Comparison of ENCODE assay signal across 16 cellular contexts in the genomic region with DNA sequence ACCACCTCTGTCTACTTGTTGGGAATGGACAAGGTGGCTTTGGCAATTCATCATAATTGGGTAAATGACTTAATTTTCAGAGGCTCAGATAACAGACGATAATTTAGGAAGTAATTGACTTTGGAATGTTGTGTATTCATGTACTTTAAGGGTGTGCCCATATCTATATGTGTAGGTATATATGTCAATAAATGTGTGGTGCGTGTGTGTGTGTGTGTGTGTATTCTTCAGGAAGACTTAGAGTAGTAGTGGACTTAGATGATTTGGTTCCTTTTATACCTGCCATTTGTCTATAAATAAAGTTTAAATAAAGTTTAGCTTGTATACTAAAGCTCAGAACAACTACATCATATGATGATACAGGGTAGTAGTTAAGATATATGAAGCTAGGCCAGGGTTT. TPM values are rescaled to one million over a fixed set of nuclear protein-coding genes. Genes with fewer than 3 reads are reported as not detected.
DNase-seq lines count a peak whose midpoint lies in the region; ATAC-seq and TF ChIP-seq lines count a peak whose summit lies in the region.
"Had no signal": no experiment of that assay in that cellular context is flagged by ENCODE, and none has a peak within 500 bp of the region (broad histone marks: within the 10 kb centered on the region; RNA-seq: fewer than 3 reads in every experiment).

No MANE protein-coding gene starts in this region.

- no peaks in the 10 kb centered on the region for H3K27me3 ChIP-seq in colonic mucosa
- H3K27me3 ChIP-seq in transverse colon = no peaks in the 10 kb centered on the region
- H3K27me3 ChIP-seq: BLaER1 had no signal

- peaks cover 4% of the 10 kb centered on the region for H3K4me1 ChIP-seq in colonic mucosa
- H3K4me1 ChIP-seq in mucosa of descending colon (ENCODE audit: low read depth) = peaks cover 21% of the 10 kb centered on the region
- H3K4me1 ChIP-seq in transverse colon = peaks cover 0 to 45% (median 21%) of the 10 kb centered on the region in 4 donors
- H3K4me1 ChIP-seq: BLaER1 had no signal

- in situ Hi-C loops in transverse colon (cut with MboI; ENCODE audit: low pct_ligation_motif_present in 1 of 4, low pct_unique_long_range_greater_than_20kb in 1 of 4, low sequenced_read_pairs in 3 of 4) = no loop called here

- no peak for TF ChIP-seq POLR2A in transverse colon (IDR thresholded peaks at IDR 0.05)

- no peaks in the 10 kb centered on the region for H3K36me3 ChIP-seq in colonic mucosa
- no peaks in the 10 kb centered on the region for H3K36me3 ChIP-seq in mucosa of descending colon (ENCODE audit: low read depth)
- no peaks in the 10 kb centered on the region for H3K36me3 ChIP-seq in transverse colon
- H3K36me3 ChIP-seq: BLaER1 had no signal

- H3K9me3 ChIP-seq in colonic mucosa (no peaks in the 10 kb centered on the region), mucosa of descending colon (no peaks in the 10 kb centered on the region), transverse colon (no peaks in the 10 kb centered on the region)
- H3K9me3 ChIP-seq: BLaER1, Caco-2 had no signal

- H3K27ac ChIP-seq in colonic mucosa = peak overlapping the region; percentile 56
- H3K27ac ChIP-seq in transverse colon = peak overlapping the region in 3 of 4 donors; percentile 39 to 78 (median 66)
- no peak overlapping the region for H3K27ac ChIP-seq in caudate nucleus (ENCODE audit: low read depth, low read length)
- H3K27ac ChIP-seq: 22Rv1, BLaER1, GM23248 had no signal

- intact Hi-C loops in colonic mucosa (cut with DNase I) (no loop called here), mucosa of descending colon (cut with DNase I, micrococcal nuclease) (no loop called here), transverse colon (cut with DNase I; ENCODE audit: low total_unique reads) (no loop called here)

- no peak overlapping the region for H3K4me3 ChIP-seq in colonic mucosa
- no peak overlapping the region for H3K4me3 ChIP-seq in mucosa of descending colon
- H3K4me3 ChIP-seq in transverse colon = no peak overlapping the region
- H3K4me3 ChIP-seq: BLaER1, GM23248 had no signal

- TF ChIP-seq CTCF in colonic mucosa (IDR thresholded peaks at IDR 0.05) = no peak
- TF ChIP-seq CTCF in mucosa of descending colon (IDR thresholded peaks at IDR 0.05) = no peak
- TF ChIP-seq CTCF in transverse colon (IDR thresholded peaks at IDR 0.05) = no peak

- ATAC-seq in mucosa of descending colon = peak; percentile 71
- ATAC-seq in GM19452 (IDR thresholded peaks at IDR 0.05; ENCODE audit: unreplicated experiment) = no peak
- ATAC-seq: HCT116 had no signal

- DNase-seq in NCI-H146 (lab: John Stamatoyannopoulos, UW) = peak; percentile 33
- no peak for DNase-seq in NCI-H146 treated with DMSO at 0.1 percent for 48 hours (lab: John Stamatoyannopoulos, UW; ENCODE audit: unreplicated experiment)
- peak; percentile 45 for DNase-seq in colonic mucosa
- DNase-seq in mucosa of descending colon = peak in 1 of 3 donors; percentile 71
- DNase-seq in transverse colon = no peak
- no peak for DNase-seq in NCI-H226
- no peak for DNase-seq in caudate nucleus (lab: John Stamatoyannopoulos, UW)
- DNase-seq: Caco-2; CD8-positive, alpha-beta memory T cell; DND-41; GDM1; GM23248 had no signal

- no peak for TF ChIP-seq EP300 in transverse colon (IDR thresholded peaks at IDR 0.05; ENCODE audit: low read depth)

- H3K9ac ChIP-seq in colonic mucosa (ENCODE audit: low read depth in 2 of 2, low read length in 2 of 2) = no peak overlapping the region
- H3K9ac ChIP-seq: BLaER1, GM23248 had no signal

- WGBS in transverse colon (ENCODE audit: low coverage in 1 of 2), 2 donors = 63 to 68% methylated on average over 2 of the region's 2 CpGs

RNA-seq across cellular contexts. Expression of a gene that starts 20.0 kb away (rescaled TPM):
- total RNA-seq in colonic mucosa (100 to 1,000 TPM in 1 of 2 donors, 10 to 100 TPM in 1; 94.1 to 137 TPM), mucosa of descending colon (100 to 1,000 TPM; 138 to 303 (median 153) TPM), transverse colon (100 to 1,000 TPM; 315 to 440 (median 376) TPM)

Comparison
In these comparisons a context has a peak if more than half of its experiments do, and no peak if none do; other contexts are left out.
1. DNase-seq: peak in NCI-H146 (single experiment) and colonic mucosa (single experiment); none in NCI-H146 treated with DMSO at 0.1 percent for 48 hours (single experiment), transverse colon (single experiment), NCI-H226 (single experiment) and caudate nucleus (0 of 61).